14 cellular contexts compared by ENCODE assay signal in the genomic region with DNA sequence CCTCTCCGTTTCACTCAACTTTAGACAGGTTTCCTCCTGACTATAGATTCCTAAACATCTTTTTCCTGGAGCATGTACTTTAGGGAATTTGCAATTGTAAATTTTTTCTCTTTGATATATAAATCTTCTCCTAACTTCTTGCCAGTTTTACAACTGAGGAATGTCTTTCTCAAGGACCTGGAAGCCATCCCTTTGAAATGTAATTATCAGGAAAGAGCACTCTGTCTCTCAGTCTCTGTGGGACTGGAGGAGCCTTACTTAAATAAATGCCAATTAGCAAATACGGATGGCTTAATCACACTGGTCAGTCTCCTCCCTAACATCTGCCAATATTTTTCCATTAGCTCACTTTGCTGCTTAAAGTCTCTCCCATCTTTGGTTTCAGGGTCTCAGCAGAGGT.
"Had no signal": no experiment of that assay in that cellular context is flagged by ENCODE, and none has a peak within 500 bp of the region (broad histone marks: within the 10 kb centered on the region; RNA-seq: fewer than 3 reads in every experiment).

No MANE protein-coding gene starts in this region.

- DNase-seq: activated B cell treated with CpG ODN at 0.5 μM for 24 hours; activated CD4-positive, alpha-beta memory T cell treated with anti-CD3 and anti-CD28 coated beads for 36 hours; activated CD4-positive, alpha-beta T cell treated with anti-CD3 and anti-CD28 coated beads for 4 hours; activated gamma-delta T cell treated with Interleukin-2 at 50 U/mL for 16 hours; activated T-cell treated with anti-CD3 and anti-CD28 coated beads for 4 hours; amygdala; body of pancreas; effector memory CD8-positive, alpha-beta T cell; nucleus accumbens; stimulated activated naive B cell treated with anti-CD40 and anti-IgM and Interleukin-4, amounts not matched to agents 10 μg/mL and 1 μg/mL and 100 μg/mL, for 72 hours; upper lobe of left lung had no signal

- H3K27me3 ChIP-seq: body of pancreas, upper lobe of left lung had no signal

- ATAC-seq: body of pancreas; effector memory CD8-positive, alpha-beta T cell; natural killer cell treated with Interleukin-12 subunit alpha and Interleukin-12 subunit beta and Interleukin-15 and Interleukin-18, amount 100 ng/mL, for 72 hours; stimulated activated naive B cell treated with anti-CD40 and anti-IgM and Interleukin-4, amounts not matched to agents 10 μg/mL and 1 μg/mL and 100 μg/mL, for 72 hours had no signal

- H3K4me1 ChIP-seq: body of pancreas, upper lobe of left lung had no signal

- H3K9me3 ChIP-seq: body of pancreas, thoracic aorta, upper lobe of left lung had no signal

- H3K36me3 ChIP-seq: thoracic aorta, upper lobe of left lung had no signal

- H3K4me3 ChIP-seq: body of pancreas, lung, thoracic aorta, upper lobe of left lung had no signal

- H3K27ac ChIP-seq: body of pancreas, thoracic aorta, upper lobe of left lung had no signal
